In the genomic region with DNA sequence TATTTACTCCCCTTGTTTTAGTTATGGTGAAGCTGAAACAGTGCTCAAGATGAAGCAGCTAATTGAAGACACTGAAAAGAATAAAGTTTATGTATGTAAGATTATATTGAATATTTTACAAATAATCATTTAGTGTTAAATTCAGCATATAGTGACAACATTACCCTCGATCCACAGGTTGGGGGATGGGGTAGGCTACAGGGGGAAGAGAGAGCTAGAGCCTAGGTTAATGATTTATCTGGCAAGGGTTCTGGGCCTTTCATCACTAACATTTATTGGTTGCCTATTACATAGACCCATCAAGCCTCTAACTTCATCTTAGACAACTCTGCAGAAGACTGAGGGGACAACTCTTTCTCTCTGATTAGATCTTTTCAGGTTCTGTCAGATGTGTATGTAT, we compare ENCODE assay signal across 15 cellular contexts. TPM values are rescaled to one million over a fixed set of nuclear protein-coding genes. Genes with fewer than 3 reads are reported as not detected.
DNase-seq lines count a peak whose midpoint lies in the region; ATAC-seq and TF ChIP-seq lines count a peak whose summit lies in the region.
"Had no signal": no experiment of that assay in that cellular context is flagged by ENCODE, and none has a peak within 500 bp of the region (broad histone marks: within the 10 kb centered on the region; RNA-seq: fewer than 3 reads in every experiment).

No MANE protein-coding gene starts in this region.

- WGBS in body of pancreas, 2 donors: 68 to 76% methylated on average over 1 of the region's 1 CpG

- H3K36me3 ChIP-seq in body of pancreas (replicated peaks in 1 of 2; ENCODE audit: insufficient read depth in 1 of 2, low read depth in 2 of 2): peaks cover 0 to 11% of the 10 kb centered on the region in 2 donors

- no peaks in the 10 kb centered on the region for H3K4me1 ChIP-seq in body of pancreas
- H3K4me1 ChIP-seq: Caco-2, HAP-1 had no signal

- DNase-seq in COLO668 (lab: John Stamatoyannopoulos, UW; ENCODE audit: unreplicated experiment): peak; percentile 14
- peak; percentile 55 for DNase-seq in HuH-7 (ENCODE audit: low spot score)
- peak; percentile 62 for DNase-seq in NCI-H526 treated with DMSO at 0.1 percent for 48 hours (lab: John Stamatoyannopoulos, UW)
- DNase-seq in SW480 (ENCODE audit: low spot score): no peak
- DNase-seq in Right ventricle myocardium inferior (ENCODE audit: missing footprints): no peak
- DNase-seq in body of pancreas: no peak
- DNase-seq: C1 segment of cervical spinal cord; Caco-2; CD4-positive, alpha-beta memory T cell; DMS 273 treated with DMSO at 0.1 percent for 48 hours; DND-41; GOT3; HFFc6 had no signal

- no peak overlapping the region for H3K27ac ChIP-seq in body of pancreas

- intact Hi-C loops in Right ventricle myocardium inferior (cut with DNase I) (no loop called here), body of pancreas (cut with DNase I) (no loop called here)

- TF ChIP-seq CTCF in body of pancreas (IDR thresholded peaks at IDR 0.05): no peak

- H3K27me3 ChIP-seq in body of pancreas: no peaks in the 10 kb centered on the region

- H3K9me3 ChIP-seq in body of pancreas: no peaks in the 10 kb centered on the region
- H3K9me3 ChIP-seq: Caco-2, HAP-1 had no signal

- no peak overlapping the region for H3K4me3 ChIP-seq in body of pancreas
- H3K4me3 ChIP-seq: HAP-1 had no signal

- ATAC-seq in Right ventricle myocardium inferior (no peak), body of pancreas (no peak)

- TF ChIP-seq POLR2A in body of pancreas (IDR thresholded peaks at IDR 0.05): no peak

RNA-seq across cellular contexts. Expression of gene ZCCHC17, which starts 21.3 kb away (rescaled TPM):
- 10.4 TPM for total RNA-seq in Right ventricle myocardium inferior
- 1 to 10 TPM; 8.0 to 9.2 TPM for total RNA-seq in body of pancreas

RNA-seq across cellular contexts. Expression of gene SNRNP40, which starts 21.6 kb away (rescaled TPM):
- total RNA-seq in Right ventricle myocardium inferior (19.0 TPM), body of pancreas (10 to 100 TPM; 12.7 to 28.7 TPM)

RNA-seq across cellular contexts. Expression of gene FABP3, which starts 54.7 kb away (rescaled TPM):
- total RNA-seq in Right ventricle myocardium inferior (5,086 TPM), body of pancreas (1 to 10 TPM in 1 of 2 donors, not detected in 1; 1.0 TPM)
- total RNA-seq: A673 had no signal

Comparison
In these comparisons a context has a peak if more than half of its experiments do, and no peak if none do; other contexts are left out.
1. DNase-seq: peak in COLO668 (single experiment), HuH-7 (single experiment) and NCI-H526 treated with DMSO at 0.1 percent for 48 hours (single experiment); none in SW480 (single experiment), Right ventricle myocardium inferior (single experiment) and body of pancreas (0 of 4).
2. RNA of gene FABP3, which starts 54.7 kb away (total RNA-seq): 5,086 TPM in Right ventricle myocardium inferior (single experiment); 1.0 TPM in body of pancreas; every median in the first group is over 1,000 times any median in the second.